30 cellular contexts compared by ENCODE assay signal in the genomic region with DNA sequence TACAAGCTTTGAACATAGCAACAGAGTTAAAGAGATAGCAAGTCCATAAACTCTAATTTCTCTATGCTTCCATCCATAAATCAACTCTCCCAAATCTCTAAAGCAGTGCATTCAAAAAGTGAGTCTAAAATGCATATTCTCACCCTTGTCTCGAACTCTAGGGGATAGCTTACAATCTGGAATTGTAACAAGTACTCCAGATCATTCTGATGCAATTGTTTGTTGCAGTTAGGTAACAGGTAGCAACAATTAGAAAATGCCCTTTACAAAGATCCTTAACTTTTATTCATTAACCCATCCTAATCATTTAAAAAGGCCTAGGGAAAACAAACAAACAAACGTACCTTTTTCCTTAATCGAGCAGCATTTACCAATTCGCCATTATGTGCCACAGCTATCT.
"Had no signal": no experiment of that assay in that cellular context is flagged by ENCODE, and none has a peak within 500 bp of the region (broad histone marks: within the 10 kb centered on the region; RNA-seq: fewer than 3 reads in every experiment).

No MANE protein-coding gene starts in this region.

- H3K9me3 ChIP-seq: left lung, neutrophil, ovary, sigmoid colon, spleen, suprapubic skin, thoracic aorta, tibial artery, upper lobe of right lung had no signal

- H3K4me1 Mint-ChIP-seq: naive B cell, natural killer cell had no signal

- H3K27me3 Mint-ChIP-seq: naive B cell; progenitor cell of endocrine pancreas; stimulated activated naive CD8-positive, alpha-beta T cell treated with anti-CD3 and anti-CD28 coated beads, Interleukin-15, Interleukin-2, amounts not matched to agents 100 ng/mL and 50 ng/mL, for 24 hours had no signal

- H3K4me1 ChIP-seq: upper lobe of right lung had no signal

- H3K27ac ChIP-seq: left lung, neural progenitor cell, neutrophil, ovary, sigmoid colon, spleen, suprapubic skin, thoracic aorta, tibial artery, upper lobe of right lung had no signal

- H3K9ac ChIP-seq: neural progenitor cell had no signal

- H3K4me3 ChIP-seq: left lung, lung, neural progenitor cell, ovary, sigmoid colon, spleen, suprapubic skin, thoracic aorta, tibial artery, upper lobe of right lung had no signal

- DNase-seq: hippocampal formation; kidney glomerular epithelial cell; left cardiac atrium; left lung; mesendoderm; naive B cell; natural killer cell; nephron progenitor cell; ovary; retina; right cardiac atrium; sigmoid colon; small intestine; spleen; stimulated activated CD4-positive, alpha-beta T cell treated with anti-CD3 and anti-CD28 coated beads, Interleukin-4, amount 100 ng/mL, for 24 hours; stimulated activated naive CD4-positive, alpha-beta T cell; tibial artery; trophoblast cell; upper lobe of right lung had no signal

- FAIRE-seq: keratinocyte, small intestine, urothelium cell line had no signal

- H3K4me3 Mint-ChIP-seq: mesothelial cell of epicardium; naive B cell; natural killer cell; nephron progenitor cell; neural progenitor cell; stimulated activated effector memory CD8-positive, alpha-beta T cell treated with anti-CD3 and anti-CD28 coated beads, Interleukin-12 subunit alpha, Interleukin-12 subunit beta, amount 100 ng/mL, for 72 hours; stimulated activated naive CD8-positive, alpha-beta T cell treated with anti-CD3 and anti-CD28 coated beads, Interleukin-15, Interleukin-2, amounts not matched to agents 100 ng/mL and 50 ng/mL, for 24 hours had no signal

- H3K9me3 Mint-ChIP-seq: mesothelial cell of epicardium; naive B cell; natural killer cell; nephron progenitor cell; neural progenitor cell; stimulated activated effector memory CD8-positive, alpha-beta T cell treated with anti-CD3 and anti-CD28 coated beads, Interleukin-12 subunit alpha, Interleukin-12 subunit beta, amount 100 ng/mL, for 72 hours; stimulated activated naive CD8-positive, alpha-beta T cell treated with anti-CD3 and anti-CD28 coated beads, Interleukin-15, Interleukin-2, amounts not matched to agents 100 ng/mL and 50 ng/mL, for 24 hours had no signal

- ATAC-seq: left cardiac atrium; left lung; natural killer cell; right cardiac atrium; stimulated activated effector memory CD8-positive, alpha-beta T cell treated with anti-CD3 and anti-CD28 coated beads, Interleukin-12 subunit alpha, Interleukin-12 subunit beta, amount 100 ng/mL, for 72 hours; upper lobe of right lung had no signal

- H3K36me3 Mint-ChIP-seq: natural killer cell had no signal

- H3K36me3 ChIP-seq: neutrophil, ovary, sigmoid colon, thoracic aorta, upper lobe of right lung had no signal

- H3K4me2 ChIP-seq: neural progenitor cell had no signal

- H3K27me3 ChIP-seq: left lung, neural progenitor cell, neutrophil, ovary, sigmoid colon, spleen, suprapubic skin, tibial artery, upper lobe of right lung had no signal

- H2AFZ ChIP-seq: neural progenitor cell had no signal

- H3K27ac Mint-ChIP-seq: mesothelial cell of epicardium; naive B cell; natural killer cell; nephron progenitor cell; neural progenitor cell; stimulated activated effector memory CD8-positive, alpha-beta T cell treated with anti-CD3 and anti-CD28 coated beads, Interleukin-12 subunit alpha, Interleukin-12 subunit beta, amount 100 ng/mL, for 72 hours; stimulated activated naive CD8-positive, alpha-beta T cell treated with anti-CD3 and anti-CD28 coated beads, Interleukin-15, Interleukin-2, amounts not matched to agents 100 ng/mL and 50 ng/mL, for 24 hours had no signal
